Comparison of ENCODE assay signal across 9 cellular contexts in the genomic region with DNA sequence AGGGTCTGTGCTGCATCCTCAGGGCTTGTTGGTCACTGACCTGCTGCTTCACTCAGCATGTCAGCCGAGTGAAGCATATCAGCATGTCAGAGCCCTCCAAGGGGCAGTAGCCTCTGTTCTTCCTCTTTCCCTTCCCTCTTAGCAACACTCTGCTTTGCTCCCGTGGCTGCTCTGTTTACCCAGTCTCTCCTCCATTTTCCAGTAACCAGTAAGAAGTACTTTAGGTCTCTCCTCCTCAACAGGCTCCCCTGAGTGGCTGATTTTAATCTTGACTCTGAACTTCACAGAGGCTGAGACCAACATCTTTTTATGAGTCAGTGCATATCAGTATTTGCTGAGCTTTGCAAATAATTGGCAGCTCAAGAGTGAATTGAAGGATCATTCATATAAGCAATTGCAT. TPM values are rescaled to one million over a fixed set of nuclear protein-coding genes. Genes with fewer than 3 reads are reported as not detected.
DNase-seq lines count a peak whose midpoint lies in the region; ATAC-seq and TF ChIP-seq lines count a peak whose summit lies in the region.
"Had no signal": no experiment of that assay in that cellular context is flagged by ENCODE, and none has a peak within 500 bp of the region (broad histone marks: within the 10 kb centered on the region; RNA-seq: fewer than 3 reads in every experiment).

No MANE protein-coding gene starts in this region.

- WGBS in mesodermal cell (ENCODE audit: insufficient coverage in 2 of 2), 2 experiments, result 27 to 59% methylated on average over 2 of the region's 2 CpGs

- H3K27me3 ChIP-seq in DOHH2 (ENCODE audit: control insufficient read depth, low read length) (no peaks in the 10 kb centered on the region), ascending aorta (no peaks in the 10 kb centered on the region)
- H3K27me3 ChIP-seq: esophagus muscularis mucosa had no signal

- TF ChIP-seq CTCF in DOHH2 (IDR thresholded peaks at IDR 0.05; ENCODE audit: low read depth, low read length, poor library complexity, severe bottlenecking), result no peak
- TF ChIP-seq CTCF in ascending aorta (IDR thresholded peaks at IDR 0.05), result no peak

- no peaks in the 10 kb centered on the region for H3K36me3 Mint-ChIP-seq in activated T-helper 17 cell treated with anti-CD3 and anti-CD28 coated beads, Interleukin-2, amount 50 U/mL, for 72 hours (ENCODE audit: low read depth)

- H3K4me3 ChIP-seq in DOHH2 (ENCODE audit: low read length), result peak overlapping the region; percentile 71
- no peak overlapping the region for H3K4me3 ChIP-seq in mesodermal cell (ENCODE audit: extremely low read depth, insufficient read depth, low read length, poor library complexity, severe bottlenecking)
- H3K4me3 ChIP-seq in ascending aorta, result no peak overlapping the region
- H3K4me3 ChIP-seq: esophagus muscularis mucosa had no signal

- peaks cover 20% of the 10 kb centered on the region for H3F3A ChIP-seq in DOHH2 (ENCODE audit: control insufficient read depth, insufficient read depth)

- peak overlapping the region; percentile 60 for H3K4me2 ChIP-seq in DOHH2 (ENCODE audit: low read length)

- H3K36me3 ChIP-seq in DOHH2 (ENCODE audit: control insufficient read depth, low read length) (no peaks in the 10 kb centered on the region), mesodermal cell (ENCODE audit: control insufficient read depth, insufficient read depth, low read length) (no peaks in the 10 kb centered on the region), ascending aorta (no peaks in the 10 kb centered on the region)
- H3K36me3 ChIP-seq: esophagus muscularis mucosa had no signal

- peak overlapping the region; percentile 93 for H3K27ac ChIP-seq in DOHH2 (ENCODE audit: low read depth, low read length)
- H3K27ac ChIP-seq in mesodermal cell (ENCODE audit: low read depth, low read length, severe bottlenecking), result peak overlapping the region; percentile 30
- H3K27ac ChIP-seq in ascending aorta, result no peak overlapping the region

- DNase-seq in MV-4-11 (lab: John Stamatoyannopoulos, UW) (peak; percentile 86), dermis blood vessel endothelial cell (no peak), ascending aorta (ENCODE audit: low spot score in 2 of 2) (no peak)

- peaks cover 42% of the 10 kb centered on the region for H3K4me1 Mint-ChIP-seq in activated T-helper 17 cell treated with anti-CD3 and anti-CD28 coated beads, Interleukin-2, amount 50 U/mL, for 72 hours

- H3K9me3 ChIP-seq in DOHH2 (ENCODE audit: control insufficient read depth, insufficient read depth, low read length) (no peaks in the 10 kb centered on the region), mesodermal cell (ENCODE audit: control insufficient read depth, low read length) (no peaks in the 10 kb centered on the region), ascending aorta (no peaks in the 10 kb centered on the region)
- H3K9me3 ChIP-seq: esophagus muscularis mucosa had no signal

- no peaks in the 10 kb centered on the region for H3K79me2 ChIP-seq in DOHH2 (ENCODE audit: control insufficient read depth, low read length)

- no peak for ATAC-seq in activated T-helper 17 cell treated with anti-CD3 and anti-CD28 coated beads, Interleukin-2, amount 50 U/mL, for 72 hours (replicated peaks)
- ATAC-seq in GM21528 (IDR thresholded peaks at IDR 0.05; ENCODE audit: low FRiP score, unreplicated experiment) (no peak), GM19395 (IDR thresholded peaks at IDR 0.05; ENCODE audit: unreplicated experiment) (no peak)

- H3K27me3 Mint-ChIP-seq in activated T-helper 17 cell treated with anti-CD3 and anti-CD28 coated beads, Interleukin-2, amount 50 U/mL, for 72 hours, result peaks cover under 1% of the 10 kb centered on the region

- intact Hi-C loops in ascending aorta (cut with DNase I), result no loop called here

- no peak overlapping the region for H3K4me3 Mint-ChIP-seq in activated T-helper 17 cell treated with anti-CD3 and anti-CD28 coated beads, Interleukin-2, amount 50 U/mL, for 72 hours

- peak overlapping the region; percentile 81 for H3K27ac Mint-ChIP-seq in activated T-helper 17 cell treated with anti-CD3 and anti-CD28 coated beads, Interleukin-2, amount 50 U/mL, for 72 hours

- no peaks in the 10 kb centered on the region for H3K9me3 Mint-ChIP-seq in activated T-helper 17 cell treated with anti-CD3 and anti-CD28 coated beads, Interleukin-2, amount 50 U/mL, for 72 hours

- no peaks in the 10 kb centered on the region for H3K9me2 ChIP-seq in DOHH2 (replicated peaks; ENCODE audit: control insufficient read depth, low read length)

- H3K4me1 ChIP-seq in DOHH2 (ENCODE audit: control insufficient read depth, low read length) (peaks cover 81% of the 10 kb centered on the region), mesodermal cell (ENCODE audit: control insufficient read depth, insufficient read depth, low read length, poor library complexity, severe bottlenecking) (peaks cover 36% of the 10 kb centered on the region), ascending aorta (peaks cover 0 to 18% of the 10 kb centered on the region in 2 donors)

- H4K20me1 ChIP-seq in DOHH2 (ENCODE audit: control insufficient read depth, insufficient read depth, low read depth, low read length), result no peaks in the 10 kb centered on the region

RNA-seq across cellular contexts. Expression of gene ADRB2, which starts 18.6 kb away (rescaled TPM):
- 1 to 10 TPM in 1 of 2 donors, under 1 TPM in 1; 0.74 to 1.1 TPM for total RNA-seq in activated T-helper 17 cell treated with anti-CD3 and anti-CD28 coated beads, Interleukin-2, amount 50 U/mL, for 72 hours
- 1.5 TPM for polyA plus RNA-seq in mesodermal cell (2013, experiment 1 of 2)
- 0.71 TPM for polyA plus RNA-seq in mesodermal cell (2013, experiment 2 of 2)
- total RNA-seq in dermis blood vessel endothelial cell (11.7 and 14.8 TPM in 2 replicates), ascending aorta (11.2 TPM)

Comparison
In these comparisons a context has a peak if more than half of its experiments do, and no peak if none do; other contexts are left out.
1. H3K27ac ChIP-seq: peak in DOHH2 (single experiment) and mesodermal cell (single experiment); none in ascending aorta (0 of 2).